In the genomic region with DNA sequence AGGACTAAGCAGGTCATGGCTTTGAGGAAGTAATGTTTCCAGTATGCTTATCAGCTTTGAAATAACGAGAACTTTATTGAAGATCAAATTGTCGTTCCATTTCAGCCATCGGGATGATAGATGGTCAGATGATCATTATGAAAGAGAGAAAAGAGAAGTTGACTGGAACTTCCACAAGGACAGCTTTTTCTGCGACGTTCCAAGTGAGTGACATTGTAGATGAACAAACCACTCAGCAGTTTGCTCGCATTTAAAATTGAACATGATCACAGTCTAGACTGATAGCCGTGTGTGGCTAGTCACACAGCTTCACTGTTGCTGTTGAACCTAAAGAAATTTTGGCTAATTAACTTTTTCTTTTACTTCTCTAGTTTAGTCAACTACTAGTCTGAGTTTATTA, we compare ENCODE assay signal across 23 cellular contexts.
"Had no signal": no experiment of that assay in that cellular context is flagged by ENCODE, and none has a peak within 500 bp of the region (broad histone marks: within the 10 kb centered on the region; RNA-seq: fewer than 3 reads in every experiment).

No MANE protein-coding gene starts in this region.

- H3K4me1 ChIP-seq: psoas muscle had no signal

- H3K27ac ChIP-seq: neutrophil, pancreas, psoas muscle, right lobe of liver, sigmoid colon, stomach, thoracic aorta, thyroid gland, tibial nerve, vagina had no signal

- DNase-seq: nephron progenitor cell; nucleus accumbens; pancreas; posterior cingulate gyrus; psoas muscle; right cardiac atrium; right lobe of liver; sigmoid colon; small intestine; stimulated activated CD4-positive, alpha-beta T cell treated with anti-CD3 and anti-CD28 coated beads, Interleukin-15, amount 100 ng/mL, for 24 hours; stimulated activated CD4-positive, alpha-beta T cell treated with anti-CD3 and anti-CD28 coated beads, Interleukin-2, amount 100 ng/mL, for 24 hours; stimulated activated CD4-positive, alpha-beta T cell treated with anti-CD3 and anti-CD28 coated beads, Interleukin-2, amount 100 ng/mL, for 48 hours; stimulated activated CD4-positive, alpha-beta T cell treated with anti-CD3 and anti-CD28 coated beads, Interleukin-4, amount 100 ng/mL, for 24 hours; stimulated activated naive B cell treated with anti-CD40 and anti-IgM and Interleukin-4, amounts not matched to agents 10 μg/mL and 1 μg/mL and 100 μg/mL, for 72 hours; stimulated activated naive CD4-positive, alpha-beta T cell treated with Interleukin-2 at 50 U/mL for 16 hours; stomach; thyroid gland; trophoblast cell; upper lobe of left lung had no signal

- H3K36me3 ChIP-seq: neutrophil, right lobe of liver, thoracic aorta, thyroid gland had no signal

- H3K27me3 ChIP-seq: neutrophil, pancreas, right lobe of liver, sigmoid colon, stomach, thyroid gland, tibial nerve, upper lobe of left lung, vagina had no signal

- H3K9me3 ChIP-seq: neutrophil, pancreas, psoas muscle, right lobe of liver, sigmoid colon, stomach, thoracic aorta, thyroid gland, tibial nerve, upper lobe of left lung, vagina had no signal

- H3K4me3 ChIP-seq: pancreas, psoas muscle, right lobe of liver, sigmoid colon, stomach, thoracic aorta, thyroid gland, tibial nerve, upper lobe of left lung, vagina had no signal
